In the genomic region with DNA sequence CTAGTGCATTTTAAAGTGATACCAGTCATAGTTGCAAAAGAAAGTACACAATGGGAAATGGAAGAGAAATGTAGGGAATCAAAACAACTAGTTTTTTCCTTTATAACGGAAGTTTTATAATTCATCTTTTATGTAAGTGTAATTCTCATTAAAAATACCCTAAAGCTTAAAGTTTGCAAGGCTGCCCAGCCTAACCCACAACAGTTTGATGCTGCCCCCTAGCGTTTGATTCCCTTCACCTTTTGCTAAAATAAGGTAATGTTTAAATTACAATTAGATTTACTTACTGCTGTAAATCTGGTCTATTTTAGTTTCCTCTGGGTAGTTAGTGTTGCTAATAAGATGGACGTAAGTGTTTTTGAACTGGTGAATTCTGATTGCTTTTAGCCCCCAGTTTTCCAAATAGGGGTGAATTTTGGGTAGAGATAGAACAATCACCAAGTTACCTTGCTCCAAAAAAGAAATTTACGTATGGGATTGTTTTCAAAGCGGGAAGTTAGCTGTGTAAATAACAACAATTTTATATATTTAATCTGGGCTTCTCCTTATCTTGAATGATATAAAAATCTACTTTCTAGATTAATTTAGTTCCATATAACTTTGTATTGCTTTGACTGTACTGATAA, we compare ENCODE assay signal across 1 cellular context.
TF ChIP-seq lines count a peak whose summit lies in the region.

No MANE protein-coding gene starts in this region.

TF ChIP-seq in GM12878, 131 proteins besides CTCF, POLR2A, EP300 and RAD21 (continued from another document):
- TF ChIP-seq, protein P1, sequence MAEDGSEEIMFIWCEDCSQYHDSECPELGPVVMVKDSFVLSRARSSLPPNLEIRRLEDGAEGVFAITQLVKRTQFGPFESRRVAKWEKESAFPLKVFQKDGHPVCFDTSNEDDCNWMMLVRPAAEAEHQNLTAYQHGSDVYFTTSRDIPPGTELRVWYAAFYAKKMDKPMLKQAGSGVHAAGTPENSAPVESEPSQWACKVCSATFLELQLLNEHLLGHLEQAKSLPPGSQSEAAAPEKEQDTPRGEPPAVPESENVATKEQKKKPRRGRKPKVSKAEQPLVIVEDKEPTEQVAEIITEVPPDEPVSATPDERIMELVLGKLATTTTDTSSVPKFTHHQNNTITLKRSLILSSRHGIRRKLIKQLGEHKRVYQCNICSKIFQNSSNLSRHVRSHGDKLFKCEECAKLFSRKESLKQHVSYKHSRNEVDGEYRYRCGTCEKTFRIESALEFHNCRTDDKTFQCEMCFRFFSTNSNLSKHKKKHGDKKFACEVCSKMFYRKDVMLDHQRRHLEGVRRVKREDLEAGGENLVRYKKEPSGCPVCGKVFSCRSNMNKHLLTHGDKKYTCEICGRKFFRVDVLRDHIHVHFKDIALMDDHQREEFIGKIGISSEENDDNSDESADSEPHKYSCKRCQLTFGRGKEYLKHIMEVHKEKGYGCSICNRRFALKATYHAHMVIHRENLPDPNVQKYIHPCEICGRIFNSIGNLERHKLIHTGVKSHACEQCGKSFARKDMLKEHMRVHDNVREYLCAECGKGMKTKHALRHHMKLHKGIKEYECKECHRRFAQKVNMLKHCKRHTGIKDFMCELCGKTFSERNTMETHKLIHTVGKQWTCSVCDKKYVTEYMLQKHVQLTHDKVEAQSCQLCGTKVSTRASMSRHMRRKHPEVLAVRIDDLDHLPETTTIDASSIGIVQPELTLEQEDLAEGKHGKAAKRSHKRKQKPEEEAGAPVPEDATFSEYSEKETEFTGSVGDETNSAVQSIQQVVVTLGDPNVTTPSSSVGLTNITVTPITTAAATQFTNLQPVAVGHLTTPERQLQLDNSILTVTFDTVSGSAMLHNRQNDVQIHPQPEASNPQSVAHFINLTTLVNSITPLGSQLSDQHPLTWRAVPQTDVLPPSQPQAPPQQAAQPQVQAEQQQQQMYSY (CRISPR knock-in tag; IDR thresholded peaks at IDR 0.05) = no peak
- no peak for TF ChIP-seq BRCA1 (IDR thresholded peaks at IDR 0.05; ENCODE audit: low read depth, low read length)
- no peak for TF ChIP-seq RAD51 (IDR thresholded peaks at IDR 0.05)
- TF ChIP-seq LARP7 (IDR thresholded peaks at IDR 0.05) = no peak
- TF ChIP-seq NR2C1 (IDR thresholded peaks at IDR 0.05) = no peak
- no peak for TF ChIP-seq MAX (IDR thresholded peaks at IDR 0.05; ENCODE audit: low read depth, low read length)
- TF ChIP-seq ZNF217 (IDR thresholded peaks at IDR 0.05) = no peak; the same call in 1 of the 2 replicates
- no peak for TF ChIP-seq ZNF384 (IDR thresholded peaks at IDR 0.05; ENCODE audit: borderline replicate concordance, low read depth, low read length)
- TF ChIP-seq SMARCA5 (IDR thresholded peaks at IDR 0.05) = 0 out of 2 replicates have a peak, but pooled peaks have one; percentile 60
- no peak for TF ChIP-seq NRF1 (conservative IDR thresholded peaks at IDR 0.05; ENCODE audit: low read depth, low read length)
- no peak for TF ChIP-seq NR2C2 (IDR thresholded peaks at IDR 0.05; ENCODE audit: borderline replicate concordance, control insufficient read depth, insufficient read length, low read depth)
- 0 out of 2 replicates have a peak, but pooled peaks have one; percentile 41 for TF ChIP-seq RUNX3 (IDR thresholded peaks at IDR 0.05; ENCODE audit: low read length)
- TF ChIP-seq, protein P2, sequence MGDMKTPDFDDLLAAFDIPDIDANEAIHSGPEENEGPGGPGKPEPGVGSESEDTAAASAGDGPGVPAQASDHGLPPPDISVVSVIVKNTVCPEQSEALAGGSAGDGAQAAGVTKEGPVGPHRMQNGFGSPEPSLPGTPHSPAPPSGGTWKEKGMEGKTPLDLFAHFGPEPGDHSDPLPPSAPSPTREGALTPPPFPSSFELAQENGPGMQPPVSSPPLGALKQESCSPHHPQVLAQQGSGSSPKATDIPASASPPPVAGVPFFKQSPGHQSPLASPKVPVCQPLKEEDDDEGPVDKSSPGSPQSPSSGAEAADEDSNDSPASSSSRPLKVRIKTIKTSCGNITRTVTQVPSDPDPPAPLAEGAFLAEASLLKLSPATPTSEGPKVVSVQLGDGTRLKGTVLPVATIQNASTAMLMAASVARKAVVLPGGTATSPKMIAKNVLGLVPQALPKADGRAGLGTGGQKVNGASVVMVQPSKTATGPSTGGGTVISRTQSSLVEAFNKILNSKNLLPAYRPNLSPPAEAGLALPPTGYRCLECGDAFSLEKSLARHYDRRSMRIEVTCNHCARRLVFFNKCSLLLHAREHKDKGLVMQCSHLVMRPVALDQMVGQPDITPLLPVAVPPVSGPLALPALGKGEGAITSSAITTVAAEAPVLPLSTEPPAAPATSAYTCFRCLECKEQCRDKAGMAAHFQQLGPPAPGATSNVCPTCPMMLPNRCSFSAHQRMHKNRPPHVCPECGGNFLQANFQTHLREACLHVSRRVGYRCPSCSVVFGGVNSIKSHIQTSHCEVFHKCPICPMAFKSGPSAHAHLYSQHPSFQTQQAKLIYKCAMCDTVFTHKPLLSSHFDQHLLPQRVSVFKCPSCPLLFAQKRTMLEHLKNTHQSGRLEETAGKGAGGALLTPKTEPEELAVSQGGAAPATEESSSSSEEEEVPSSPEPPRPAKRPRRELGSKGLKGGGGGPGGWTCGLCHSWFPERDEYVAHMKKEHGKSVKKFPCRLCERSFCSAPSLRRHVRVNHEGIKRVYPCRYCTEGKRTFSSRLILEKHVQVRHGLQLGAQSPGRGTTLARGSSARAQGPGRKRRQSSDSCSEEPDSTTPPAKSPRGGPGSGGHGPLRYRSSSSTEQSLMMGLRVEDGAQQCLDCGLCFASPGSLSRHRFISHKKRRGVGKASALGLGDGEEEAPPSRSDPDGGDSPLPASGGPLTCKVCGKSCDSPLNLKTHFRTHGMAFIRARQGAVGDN (IDR thresholded peaks at IDR 0.05) = no peak
- TF ChIP-seq MEF2B (IDR thresholded peaks at IDR 0.05; ENCODE audit: partially characterized antibody, poor library complexity, severe bottlenecking) = no peak
- TF ChIP-seq NBN (IDR thresholded peaks at IDR 0.05) = no peak
- peak; percentile 45 for TF ChIP-seq SKIL (IDR thresholded peaks at IDR 0.05; ENCODE audit: low read depth, poor library complexity, severe bottlenecking)
- TF ChIP-seq CBX5 (IDR thresholded peaks at IDR 0.05; ENCODE audit: low read depth) = 0 out of 2 replicates have a peak, but pooled peaks have one; percentile 28
- TF ChIP-seq NFYA (IDR thresholded peaks at IDR 0.05; ENCODE audit: borderline replicate concordance, low read depth, low read length) = no peak
- TF ChIP-seq CHD2 (IDR thresholded peaks at IDR 0.05; ENCODE audit: borderline replicate concordance, low read depth, low read length) = no peak
- TF ChIP-seq SMC3 (IDR thresholded peaks at IDR 0.05; ENCODE audit: borderline replicate concordance, low read length) = peak; percentile 81
- TF ChIP-seq FOXK2 (IDR thresholded peaks at IDR 0.05) = no peak
- 0 out of 2 replicates have a peak, but pooled peaks have one; percentile 24 for TF ChIP-seq YY1 (IDR thresholded peaks at IDR 0.05; ENCODE audit: low read depth, low read length)
- TF ChIP-seq SREBF2 (IDR thresholded peaks at IDR 0.05; ENCODE audit: low read length) = no peak
- TF ChIP-seq ZBTB40 (IDR thresholded peaks at IDR 0.05; ENCODE audit: borderline replicate concordance) = peak; percentile 29; the same call in 1 of the 2 replicates
- TF ChIP-seq, protein P3, sequence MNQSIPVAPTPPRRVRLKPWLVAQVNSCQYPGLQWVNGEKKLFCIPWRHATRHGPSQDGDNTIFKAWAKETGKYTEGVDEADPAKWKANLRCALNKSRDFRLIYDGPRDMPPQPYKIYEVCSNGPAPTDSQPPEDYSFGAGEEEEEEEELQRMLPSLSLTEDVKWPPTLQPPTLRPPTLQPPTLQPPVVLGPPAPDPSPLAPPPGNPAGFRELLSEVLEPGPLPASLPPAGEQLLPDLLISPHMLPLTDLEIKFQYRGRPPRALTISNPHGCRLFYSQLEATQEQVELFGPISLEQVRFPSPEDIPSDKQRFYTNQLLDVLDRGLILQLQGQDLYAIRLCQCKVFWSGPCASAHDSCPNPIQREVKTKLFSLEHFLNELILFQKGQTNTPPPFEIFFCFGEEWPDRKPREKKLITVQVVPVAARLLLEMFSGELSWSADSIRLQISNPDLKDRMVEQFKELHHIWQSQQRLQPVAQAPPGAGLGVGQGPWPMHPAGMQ (IDR thresholded peaks at IDR 0.05; ENCODE audit: borderline replicate concordance) = no peak
- no peak for TF ChIP-seq RBBP5 (conservative IDR thresholded peaks at IDR 0.05)
- TF ChIP-seq, protein P4, sequence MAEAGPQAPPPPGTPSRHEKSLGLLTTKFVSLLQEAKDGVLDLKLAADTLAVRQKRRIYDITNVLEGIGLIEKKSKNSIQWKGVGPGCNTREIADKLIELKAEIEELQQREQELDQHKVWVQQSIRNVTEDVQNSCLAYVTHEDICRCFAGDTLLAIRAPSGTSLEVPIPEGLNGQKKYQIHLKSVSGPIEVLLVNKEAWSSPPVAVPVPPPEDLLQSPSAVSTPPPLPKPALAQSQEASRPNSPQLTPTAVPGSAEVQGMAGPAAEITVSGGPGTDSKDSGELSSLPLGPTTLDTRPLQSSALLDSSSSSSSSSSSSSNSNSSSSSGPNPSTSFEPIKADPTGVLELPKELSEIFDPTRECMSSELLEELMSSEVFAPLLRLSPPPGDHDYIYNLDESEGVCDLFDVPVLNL (IDR thresholded peaks at IDR 0.05; ENCODE audit: low read depth, low read length) = no peak
- TF ChIP-seq IKZF1 (conservative IDR thresholded peaks at IDR 0.05) = no peak
